8 cellular contexts compared by ENCODE assay signal in genomic region chr4:88522702-88523324, GRCh38. TPM values are rescaled to one million over a fixed set of nuclear protein-coding genes. Genes with fewer than 3 reads are reported as not detected.
DNase-seq lines count a peak whose midpoint lies in the region; ATAC-seq and TF ChIP-seq lines count a peak whose summit lies in the region.

No MANE protein-coding gene starts in this region.

- ATAC-seq in left lobe of liver (peak; percentile 39), GM21619 (IDR thresholded peaks at IDR 0.05; ENCODE audit: unreplicated experiment) (no peak)

- POLR2A ChIA-PET in GM10248 (lab: Yijun Ruan, JAX), result interaction anchor here (1.0 kb wide), 1 partner anchor 239 kb away, joined by 5 read pairs; no protein-coding TSS in a partner anchor

- CTCF ChIA-PET in GM10248 (lab: Yijun Ruan, JAX), result interaction anchor here (0.8 to 12.8 kb wide), 9 partner anchors 15 to 502 kb away, joined by 3 to 266 read pairs (median 3); no protein-coding TSS in a partner anchor

- peak overlapping the region; percentile 98 for H3K27ac ChIP-seq in cingulate gyrus (ENCODE audit: low read depth, low read length)

- DNase-seq in GM10248 (ENCODE audit: extremely low spot score) (peak; percentile 31), HT1080 (ENCODE audit: low read depth) (peak; percentile 43), UCSD-AML1 (lab: John Stamatoyannopoulos, UW; ENCODE audit: unreplicated experiment) (peak; percentile 49), left lobe of liver (ENCODE audit: low spot score) (no peak), NCI-H524 treated with DMSO at 0.1 percent for 48 hours (lab: John Stamatoyannopoulos, UW) (no peak)
- DNase-seq in stimulated activated CD4-positive, alpha-beta T cell treated with anti-CD3 and anti-CD28 coated beads, Interleukin-4, amount 100 ng/mL, for 1 hour, result peak; percentile 52

- TF ChIP-seq CTCF in GM10248 (IDR thresholded peaks at IDR 0.05; ENCODE audit: control extremely low read depth, extremely low read depth, low read depth, missing control alignments), result no peak

RNA-seq across cellular contexts. Expression of gene PYURF, which starts 0.8 kb away (rescaled TPM):
- total RNA-seq in HT1080 (2014; rRNA removed; shearing (Covaris generic)), result 136 and 171 TPM in 2 replicates
- polyA plus RNA-seq in HT1080 (2015; cell fraction: cytosol; rRNA removed), result 183 and 189 TPM in 2 replicates
- polyA plus RNA-seq in HT1080 (2015; cell fraction: nucleus; rRNA removed), result 54.2 and 56.7 TPM in 2 replicates
- 40.9 TPM for total RNA-seq in left lobe of liver

Comparison
In these comparisons a context has a peak if more than half of its experiments do, and no peak if none do; other contexts are left out.
1. DNase-seq: peak in GM10248 (single experiment), HT1080 (single experiment), UCSD-AML1 (single experiment) and stimulated activated CD4-positive, alpha-beta T cell treated with anti-CD3 and anti-CD28 coated beads, Interleukin-4, amount 100 ng/mL, for 1 hour (single experiment); none in left lobe of liver (single experiment) and NCI-H524 treated with DMSO at 0.1 percent for 48 hours (single experiment).